Comparison of ENCODE assay signal across 11 cellular contexts in genomic region chr1:156508955-156509234, GRCh38. TPM values are rescaled to one million over a fixed set of nuclear protein-coding genes. Genes with fewer than 3 reads are reported as not detected.
DNase-seq lines count a peak whose midpoint lies in the region; ATAC-seq and TF ChIP-seq lines count a peak whose summit lies in the region.
"Had no signal": no experiment of that assay in that cellular context is flagged by ENCODE, and none has a peak within 500 bp of the region (broad histone marks: within the 10 kb centered on the region; RNA-seq: fewer than 3 reads in every experiment).

No MANE protein-coding gene starts in this region.

- peak overlapping the region; percentile 74 for H3K27ac ChIP-seq in duodenal mucosa (ENCODE audit: low read depth, low read length)
- H3K27ac ChIP-seq in transverse colon, result peak overlapping the region; percentile 99 to 100 (median 100)
- H3K27ac ChIP-seq: hepatocyte had no signal

- ATAC-seq in activated naive CD4-positive, alpha-beta T cell treated with anti-CD3 and anti-CD28 coated beads, Interleukin-2, amount 50 U/mL, for 72 hours, result no peak
- no peak for ATAC-seq in natural killer cell treated with Interleukin-12 subunit alpha and Interleukin-12 subunit beta and Interleukin-15 and Interleukin-18, amount 100 ng/mL, for 72 hours
- no peak for ATAC-seq in HG02642 (IDR thresholded peaks at IDR 0.05; ENCODE audit: poor library complexity, unreplicated experiment)

- H3K9ac ChIP-seq in duodenal mucosa (ENCODE audit: low read depth in 1 of 2, low read length in 2 of 2), result peak overlapping the region; percentile 30 to 38

- no peak for TF ChIP-seq POLR2A in transverse colon (IDR thresholded peaks at IDR 0.05)

- H3K27me3 Mint-ChIP-seq in natural killer cell treated with Interleukin-12 subunit alpha and Interleukin-12 subunit beta and Interleukin-15 and Interleukin-18, amount 100 ng/mL, for 72 hours, result no peaks in the 10 kb centered on the region

- DNase-seq in activated naive CD4-positive, alpha-beta T cell treated with anti-CD3 and anti-CD28 coated beads, Interleukin-2, amount 50 U/mL, for 72 hours (ENCODE audit: low spot score in 2 of 2), result no peak
- no peak for DNase-seq in activated naive CD4-positive, alpha-beta T cell treated with anti-CD3 and anti-CD28 coated beads, Interleukin-2, amount 50 U/mL, for 16 hours
- DNase-seq in natural killer cell treated with Interleukin-12 subunit alpha and Interleukin-12 subunit beta and Interleukin-15 and Interleukin-18, amount 100 ng/mL, for 72 hours (ENCODE audit: low spot score), result no peak
- DNase-seq in transverse colon, result peak; percentile 21
- no peak for DNase-seq in activated CD8-positive, alpha-beta memory T cell treated with anti-CD3 and anti-CD28 coated beads, Interleukin-2, amount 50 U/mL, for 48 hours
- no peak for DNase-seq in globus pallidus (ENCODE audit: low spot score)
- DNase-seq: NCI-H1694 treated with DMSO at 0.1 percent for 48 hours, SIG-M5 had no signal

- no peaks in the 10 kb centered on the region for H3K9me3 ChIP-seq in duodenal mucosa (ENCODE audit: control insufficient read depth in 1 of 2, low read length in 2 of 2)
- no peaks in the 10 kb centered on the region for H3K9me3 ChIP-seq in transverse colon

- peaks cover 5 to 6% of the 10 kb centered on the region in 2 donors for H3K36me3 Mint-ChIP-seq in activated naive CD4-positive, alpha-beta T cell treated with anti-CD3 and anti-CD28 coated beads, Interleukin-2, amount 50 U/mL, for 72 hours
- no peaks in the 10 kb centered on the region for H3K36me3 Mint-ChIP-seq in natural killer cell treated with Interleukin-12 subunit alpha and Interleukin-12 subunit beta and Interleukin-15 and Interleukin-18, amount 100 ng/mL, for 72 hours

- TF ChIP-seq EP300 in transverse colon (IDR thresholded peaks at IDR 0.05; ENCODE audit: low read depth), result no peak

- no peak for TF ChIP-seq CTCF in transverse colon (IDR thresholded peaks at IDR 0.05)

- H3K4me3 ChIP-seq in duodenal mucosa (ENCODE audit: low read depth in 1 of 2, low read length in 2 of 2) (no peak overlapping the region), transverse colon (no peak overlapping the region)
- H3K4me3 ChIP-seq: hepatocyte had no signal

- intact Hi-C loops in transverse colon (cut with DNase I; ENCODE audit: low total_unique reads), result no loop called here

- H3K4me1 Mint-ChIP-seq in natural killer cell treated with Interleukin-12 subunit alpha and Interleukin-12 subunit beta and Interleukin-15 and Interleukin-18, amount 100 ng/mL, for 72 hours (ENCODE audit: low read depth in 2 of 2), result peaks cover 39 to 52% of the 10 kb centered on the region in 2 donors

- WGBS in transverse colon (ENCODE audit: low coverage in 1 of 2), 2 donors, result 78 to 100% methylated on average over 1 to 2 of the region's 2 CpGs

- peak overlapping the region; percentile 32 to 57 for H3K27ac Mint-ChIP-seq in activated naive CD4-positive, alpha-beta T cell treated with anti-CD3 and anti-CD28 coated beads, Interleukin-2, amount 50 U/mL, for 72 hours
- H3K27ac Mint-ChIP-seq in natural killer cell treated with Interleukin-12 subunit alpha and Interleukin-12 subunit beta and Interleukin-15 and Interleukin-18, amount 100 ng/mL, for 72 hours, result peak overlapping the region; percentile 88 to 97

- H3K36me3 ChIP-seq in duodenal mucosa (ENCODE audit: control insufficient read depth in 1 of 2, insufficient read depth in 2 of 2, low read length in 2 of 2), result no peaks in the 10 kb centered on the region
- H3K36me3 ChIP-seq in transverse colon, result no peaks in the 10 kb centered on the region

- no peaks in the 10 kb centered on the region for H3K27me3 ChIP-seq in duodenal mucosa (ENCODE audit: control insufficient read depth in 1 of 2, insufficient read depth in 2 of 2, low read length in 2 of 2)
- H3K27me3 ChIP-seq in transverse colon, result no peaks in the 10 kb centered on the region
- H3K27me3 ChIP-seq: hepatocyte had no signal

- H3K9me3 Mint-ChIP-seq in activated naive CD4-positive, alpha-beta T cell treated with anti-CD3 and anti-CD28 coated beads, Interleukin-2, amount 50 U/mL, for 72 hours, result peaks cover 0 to 6% of the 10 kb centered on the region in 2 donors
- no peaks in the 10 kb centered on the region for H3K9me3 Mint-ChIP-seq in natural killer cell treated with Interleukin-12 subunit alpha and Interleukin-12 subunit beta and Interleukin-15 and Interleukin-18, amount 100 ng/mL, for 72 hours

- peaks cover 37 to 38% of the 10 kb centered on the region in 2 donors for H3K4me1 ChIP-seq in duodenal mucosa (ENCODE audit: control insufficient read depth in 1 of 2, insufficient read depth in 2 of 2, low read length in 2 of 2)
- H3K4me1 ChIP-seq in transverse colon, result peaks cover 39 to 66% (median 43%) of the 10 kb centered on the region in 4 donors

- peak overlapping the region; percentile 81 for H3K4me3 Mint-ChIP-seq in natural killer cell treated with Interleukin-12 subunit alpha and Interleukin-12 subunit beta and Interleukin-15 and Interleukin-18, amount 100 ng/mL, for 72 hours

- in situ Hi-C loops in transverse colon (cut with MboI; ENCODE audit: low pct_ligation_motif_present in 1 of 4, low pct_unique_long_range_greater_than_20kb in 1 of 4, low sequenced_read_pairs in 3 of 4), result no loop called here

RNA-seq across cellular contexts. Expression of gene MEF2D, which starts 8.3 kb away (rescaled TPM):
- 10 to 100 TPM; 31.7 to 62.5 TPM for total RNA-seq in activated naive CD4-positive, alpha-beta T cell treated with anti-CD3 and anti-CD28 coated beads, Interleukin-2, amount 50 U/mL, for 72 hours
- total RNA-seq in natural killer cell treated with Interleukin-12 subunit alpha and Interleukin-12 subunit beta and Interleukin-15 and Interleukin-18, amount 100 ng/mL, for 72 hours, result 10 to 100 TPM; 48.1 to 62.2 TPM
- total RNA-seq in transverse colon, result 100 to 1,000 TPM in 1 of 4 donors, 10 to 100 TPM in 3; 26.1 to 200 (median 85.7) TPM
